Comparison of ENCODE assay signal across 1 cellular context in genomic region chr7:98613601-98614425, GRCh38.
A peak's percentile ranks its signal among the peaks of the same experiment; 100 is the strongest.
TF ChIP-seq lines count a peak whose summit lies in the region.

No MANE protein-coding gene starts in this region.

TF ChIP-seq in K562, 482 proteins besides CTCF, POLR2A, EP300 and RAD21 (continued from another document and continues in another):
- TF ChIP-seq AFF1 (IDR thresholded peaks at IDR 0.05; ENCODE audit: low read depth in 1 of 2, partially characterized antibody in 2 of 2): peak in 1 of 2 experiments; percentile 85
- no peak for TF ChIP-seq NFE2 (IDR thresholded peaks at IDR 0.05; ENCODE audit: low read depth)
- 0 out of 2 replicates have a peak, but pooled peaks have one; percentile 28 for TF ChIP-seq HDAC2 (IDR thresholded peaks at IDR 0.05)
- TF ChIP-seq KAT2B (IDR thresholded peaks at IDR 0.05; ENCODE audit: low read depth, low read length): no peak
- TF ChIP-seq MTA2 (IDR thresholded peaks at IDR 0.05; ENCODE audit: low read depth): no peak
- TF ChIP-seq EHMT2 (IDR thresholded peaks at IDR 0.05): peak; percentile 99
- no peak for TF ChIP-seq PHB2 (IDR thresholded peaks at IDR 0.05; ENCODE audit: low read depth)
- TF ChIP-seq SRSF9 (IDR thresholded peaks at IDR 0.05; ENCODE audit: borderline replicate concordance, low read depth, low read length): no peak
- no peak for TF ChIP-seq TRIM28 (IDR thresholded peaks at IDR 0.05)
- TF ChIP-seq MEIS2 (IDR thresholded peaks at IDR 0.05; ENCODE audit: partially characterized antibody): no peak
- no peak for TF ChIP-seq SP2 (IDR thresholded peaks at IDR 0.05; ENCODE audit: extremely low read depth, low read depth, low read length, poor library complexity, severe bottlenecking)
- TF ChIP-seq KDM4B (IDR thresholded peaks at IDR 0.05; ENCODE audit: borderline replicate concordance in 2 of 2, low read depth in 1 of 2): no peak
- no peak for TF ChIP-seq PATZ1 (CRISPR knock-in tag; IDR thresholded peaks at IDR 0.05; ENCODE audit: borderline replicate concordance)
- TF ChIP-seq ZNF609 (CRISPR knock-in tag; IDR thresholded peaks at IDR 0.05; ENCODE audit: borderline replicate concordance): no peak
- no peak for TF ChIP-seq CREB5 (CRISPR knock-in tag; IDR thresholded peaks at IDR 0.05)
- no peak for TF ChIP-seq CHAMP1 (IDR thresholded peaks at IDR 0.05)
- no peak for TF ChIP-seq CBX8 (IDR thresholded peaks at IDR 0.05; ENCODE audit: borderline replicate concordance, extremely low read depth, low read depth, low read length, poor library complexity, severe bottlenecking)
- 0 out of 2 replicates have a peak, but pooled peaks have one; percentile 36 for TF ChIP-seq ZNF766 (CRISPR knock-in tag; conservative IDR thresholded peaks at IDR 0.05)
- no peak for TF ChIP-seq ZNF695 (CRISPR knock-in tag; IDR thresholded peaks at IDR 0.05)
- TF ChIP-seq ZNF395 (CRISPR knock-in tag; IDR thresholded peaks at IDR 0.05): no peak
- TF ChIP-seq NFATC3 (IDR thresholded peaks at IDR 0.05): no peak
- no peak for TF ChIP-seq HMG20A (CRISPR knock-in tag; conservative IDR thresholded peaks at IDR 0.05)
- TF ChIP-seq CREBBP (IDR thresholded peaks at IDR 0.05; ENCODE audit: low read depth, low read length): no peak
- no peak for TF ChIP-seq ERF (CRISPR knock-in tag; IDR thresholded peaks at IDR 0.05)
- no peak for TF ChIP-seq ZNF318 (IDR thresholded peaks at IDR 0.05; ENCODE audit: borderline replicate concordance in 1 of 2, low read depth in 1 of 2)
